In the genomic region with DNA sequence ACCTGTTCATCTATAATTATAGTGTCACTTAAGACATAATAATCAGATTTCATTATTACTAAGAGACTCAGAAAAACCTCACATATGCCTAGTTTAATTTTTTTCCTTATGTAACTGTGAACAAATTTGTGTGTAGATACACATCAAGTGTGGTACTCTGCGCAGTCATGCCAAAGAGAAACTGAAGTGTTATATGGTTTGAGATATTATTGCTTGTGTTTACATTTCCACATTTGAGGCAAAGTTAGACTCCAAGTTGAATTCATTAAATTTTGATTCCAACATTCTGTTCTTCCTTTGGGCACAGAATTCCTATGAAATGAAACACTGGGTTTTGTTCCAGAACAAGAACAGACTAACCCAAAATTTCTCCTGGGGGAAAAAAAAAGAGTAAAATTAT, we compare ENCODE assay signal across 8 cellular contexts. TPM values are rescaled to one million over a fixed set of nuclear protein-coding genes. Genes with fewer than 3 reads are reported as not detected.
DNase-seq lines count a peak whose midpoint lies in the region; ATAC-seq and TF ChIP-seq lines count a peak whose summit lies in the region.

No MANE protein-coding gene starts in this region.

- peaks cover 12% of the 10 kb centered on the region; the same call in 1 of the 2 replicates for H3K36me3 ChIP-seq in Karpas-422 (ENCODE audit: insufficient read depth, low read length)
- H3K36me3 ChIP-seq in colonic mucosa: no peaks in the 10 kb centered on the region

- ATAC-seq in natural killer cell: no peak

- peak overlapping the region; percentile 96 for H3K9ac ChIP-seq in Karpas-422 (ENCODE audit: low read length)
- peak overlapping the region in 1 of 2 donors; percentile 99 for H3K9ac ChIP-seq in colonic mucosa (ENCODE audit: low read depth in 2 of 2, low read length in 2 of 2)

- H3K9me3 ChIP-seq in Karpas-422 (ENCODE audit: low read length) (no peaks in the 10 kb centered on the region), colonic mucosa (no peaks in the 10 kb centered on the region)

- DNase-seq in AG10803 (ENCODE audit: low read depth) (peak; percentile 47), Karpas-422 (no peak), colonic mucosa (no peak), natural killer cell (no peak), SW 1271 (lab: John Stamatoyannopoulos, UW) (no peak), NCI-H69 (lab: John Stamatoyannopoulos, UW) (no peak), SKM-1 (lab: John Stamatoyannopoulos, UW; ENCODE audit: unreplicated experiment) (no peak)
- no peak for DNase-seq in NK-92 treated with Interleukin-12 subunit alpha and Interleukin-12 subunit beta, amount 100 ng/mL, for 24 hours (lab: John Stamatoyannopoulos, UW)

- H3K9me2 ChIP-seq in Karpas-422 (replicated peaks; ENCODE audit: insufficient read depth, low read length): no peaks in the 10 kb centered on the region

- peak overlapping the region; percentile 96 for H3K4me2 ChIP-seq in Karpas-422 (ENCODE audit: low read depth, low read length, poor library complexity, severe bottlenecking)

- H3K27ac ChIP-seq in Karpas-422 (ENCODE audit: low read length) (peak overlapping the region; percentile 91), colonic mucosa (peak overlapping the region; percentile 100)

- H3K9me3 Mint-ChIP-seq in natural killer cell: no peaks in the 10 kb centered on the region

- H3K27ac Mint-ChIP-seq in natural killer cell: peak overlapping the region; percentile 81 to 84

- H3K79me2 ChIP-seq in Karpas-422 (ENCODE audit: low read length): peaks cover 71% of the 10 kb centered on the region

- intact Hi-C loops in colonic mucosa (cut with DNase I): loop anchor here (5.0 to 10.0 kb wide), 2 partner anchors 36 to 174 kb away; no protein-coding TSS in a partner anchor
- intact Hi-C loops in natural killer cell (cut with micrococcal nuclease): loop anchor here (10.0 kb wide), 1 partner anchor 134 kb away; no protein-coding TSS in a partner anchor

- H3K27me3 ChIP-seq in Karpas-422 (ENCODE audit: low read length) (no peaks in the 10 kb centered on the region; the same call in 1 of the 2 replicates), colonic mucosa (no peaks in the 10 kb centered on the region)

- TF ChIP-seq CTCF in AG10803 (conservative IDR thresholded peaks at IDR 0.05; ENCODE audit: low read length): no peak
- TF ChIP-seq CTCF in colonic mucosa (IDR thresholded peaks at IDR 0.05): no peak
- no peak for TF ChIP-seq CTCF in natural killer cell (IDR thresholded peaks at IDR 0.05)

- H3K4me1 ChIP-seq in Karpas-422 (ENCODE audit: low read length): peaks cover 64% of the 10 kb centered on the region
- peaks cover 7% of the 10 kb centered on the region for H3K4me1 ChIP-seq in colonic mucosa

- H4K20me1 ChIP-seq in Karpas-422 (ENCODE audit: insufficient read depth, low read depth, low read length): peaks cover 9% of the 10 kb centered on the region; the same call in 1 of the 2 replicates

- no peaks in the 10 kb centered on the region for H3K36me3 Mint-ChIP-seq in natural killer cell

- H2AFZ ChIP-seq in Karpas-422 (ENCODE audit: low read length): no peak overlapping the region

- H3K4me3 ChIP-seq in AG10803 (ENCODE audit: low read length) (peak overlapping the region; percentile 60), Karpas-422 (ENCODE audit: low read length) (peak overlapping the region; percentile 91), colonic mucosa (peak overlapping the region; percentile 70)

- peak overlapping the region; percentile 97 for H3K4me3 Mint-ChIP-seq in natural killer cell

- peaks cover 72 to 81% of the 10 kb centered on the region in 2 donors for H3K4me1 Mint-ChIP-seq in natural killer cell

- no peaks in the 10 kb centered on the region for H3K27me3 Mint-ChIP-seq in natural killer cell (ENCODE audit: low read depth in 2 of 2)

RNA-seq across cellular contexts. Expression of gene MBNL1, which starts 2.2 kb away (rescaled TPM):
- total RNA-seq in Karpas-422 (2014; rRNA removed; shearing (Covaris generic); ENCODE audit: low replicate concordance): 172 and 265 TPM in 2 replicates
- 100 to 1,000 TPM; 149 to 191 TPM for total RNA-seq in colonic mucosa
- 100 to 1,000 TPM; 600 to 704 (median 607) TPM for total RNA-seq in natural killer cell
